ENCODE assay signal across 9 cellular contexts in genomic region chr3:33113772-33114621, GRCh38. TPM values are rescaled to one million over a fixed set of nuclear protein-coding genes. Genes with fewer than 3 reads are reported as not detected.
A peak's percentile ranks its signal among the peaks of the same experiment; 100 is the strongest.
DNase-seq lines count a peak whose midpoint lies in the region; ATAC-seq, FAIRE-seq and TF ChIP-seq lines count a peak whose summit lies in the region.
"Had no signal": no experiment of that assay in that cellular context is flagged by ENCODE, and none has a peak within 500 bp of the region (broad histone marks: within the 10 kb centered on the region; RNA-seq: fewer than 3 reads in every experiment).

TSS of gene CRTAP (plus strand) at chr3:33114014. CDS start at chr3:33114078, 64 bp downstream.

- peaks cover 3 to 7% of the 10 kb centered on the region in 2 donors for H3K4me1 ChIP-seq in kidney (ENCODE audit: control insufficient read depth in 1 of 2, insufficient read depth in 1 of 2, low read depth in 1 of 2, low read length in 2 of 2)

- no peak for TF ChIP-seq CTCF in kidney (IDR thresholded peaks at IDR 0.05; ENCODE audit: borderline replicate concordance, extremely low read depth, insufficient read depth)

- no peaks in the 10 kb centered on the region for H3K36me3 ChIP-seq in kidney (ENCODE audit: control insufficient read depth in 1 of 2, insufficient read depth in 2 of 2, low read length in 2 of 2)

- peak within 1 kb of the TSS; percentile 93 to 98 for H3K27ac ChIP-seq in kidney (ENCODE audit: low read depth in 2 of 2, low read length in 2 of 2)

- DNase-seq in AG08395 (ENCODE audit: low spot score) (peak; percentile 91), NCI-H345 (lab: John Stamatoyannopoulos, UW) (peak; percentile 81), cerebellar cortex (ENCODE audit: low spot score) (peak; percentile 89), kidney (peak; percentile 99)
- peak; percentile 86 for DNase-seq in activated CD4-positive, CD25-positive, alpha-beta regulatory T cell treated with anti-CD3 and anti-CD28 coated beads, Interleukin-2, amount 50 U/mL, for 72 hours
- peak; percentile 72 to 82 for DNase-seq in stimulated activated CD4-positive, alpha-beta T cell treated with anti-CD3 and anti-CD28 coated beads, Interleukin-15, amount 100 ng/mL, for 1 hour (ENCODE audit: low read depth in 1 of 2, low spot score in 1 of 2)

- ATAC-seq in GM18861 (IDR thresholded peaks at IDR 0.05; ENCODE audit: unreplicated experiment) (peak; percentile 69), HG03097 (IDR thresholded peaks at IDR 0.05; ENCODE audit: low FRiP score, unreplicated experiment) (peak; percentile 69)

- H3K4me3 ChIP-seq in kidney (ENCODE audit: low read length in 2 of 2) = peak within 1 kb of the TSS; percentile 84 to 87

- peak within 1 kb of the TSS; percentile 80 to 85 for H3K9ac ChIP-seq in kidney (ENCODE audit: low read length in 2 of 2)

- intact Hi-C loops in kidney (cut with DNase I) = no loop called here

- no peak for FAIRE-seq in kidney (lab: Jason Lieb, UNC)
- FAIRE-seq: colon had no signal

- H3K9me3 ChIP-seq in kidney (ENCODE audit: control insufficient read depth in 1 of 2, low read length in 2 of 2) = no peaks in the 10 kb centered on the region

RNA-seq across cellular contexts. Expression of gene CRTAP, which starts in this region (rescaled TPM):
- 192 TPM for total RNA-seq in kidney
- 122 TPM for polyA plus RNA-seq in kidney (ENCODE audit: insufficient read depth, low read depth, low replicate concordance)

Comparison
In these comparisons a context has a peak if more than half of its experiments do, and no peak if none do; other contexts are left out.
1. Peak in every context shown above with its lines: DNase-seq, ATAC-seq, H3K4me3 ChIP-seq and H3K27ac ChIP-seq.